ENCODE assay signal across 8 cellular contexts in genomic region chr7:82443044-82443800, GRCh38. TPM values are rescaled to one million over a fixed set of nuclear protein-coding genes. Genes with fewer than 3 reads are reported as not detected.
DNase-seq lines count a peak whose midpoint lies in the region; ATAC-seq and TF ChIP-seq lines count a peak whose summit lies in the region.

TSS of gene CACNA2D1 (minus strand) at chr7:82443777.

- H3K4me1 ChIP-seq in BE2C (peaks cover 14% of the 10 kb centered on the region), Peyer's patch (peaks cover 0 to 5% (median 1%) of the 10 kb centered on the region in 4 donors), lung (ENCODE audit: control insufficient read depth in 2 of 2, insufficient read depth in 2 of 2, low read length in 2 of 2) (peaks cover 0 to 5% of the 10 kb centered on the region in 2 donors), subcutaneous abdominal adipose tissue (ENCODE audit: control insufficient read depth in 5 of 5, insufficient read depth in 5 of 5, low read length in 5 of 5) (peaks cover 0 to 30% (median 19%) of the 10 kb centered on the region in 5 donors)

- peaks cover 6 to 34% of the 10 kb centered on the region in 2 donors for H3K27me3 Mint-ChIP-seq in effector memory CD8-positive, alpha-beta T cell

- peaks cover 3% of the 10 kb centered on the region for H3K36me3 Mint-ChIP-seq in effector memory CD8-positive, alpha-beta T cell (ENCODE audit: insufficient read depth)

- H3K4me1 Mint-ChIP-seq in effector memory CD8-positive, alpha-beta T cell (ENCODE audit: low read depth in 2 of 2): peaks cover 0 to 5% of the 10 kb centered on the region in 2 donors

- H3K4me3 ChIP-seq in BE2C (ENCODE audit: low read depth, low read length) (peak within 1 kb of the TSS; percentile 91), Peyer's patch (peak within 1 kb of the TSS; percentile 37 to 68 (median 54)), lung (peak within 1 kb of the TSS; percentile 63), subcutaneous abdominal adipose tissue (ENCODE audit: low read depth in 1 of 5, low read length in 5 of 5) (peak within 1 kb of the TSS; percentile 78 to 93 (median 85))

- no peaks in the 10 kb centered on the region for H3K27me3 ChIP-seq in BE2C
- H3K27me3 ChIP-seq in Peyer's patch: no peaks in the 10 kb centered on the region
- no peaks in the 10 kb centered on the region for H3K27me3 ChIP-seq in lung (ENCODE audit: control insufficient read depth, insufficient read depth)
- no peaks in the 10 kb centered on the region for H3K27me3 ChIP-seq in subcutaneous abdominal adipose tissue (ENCODE audit: control insufficient read depth in 5 of 5, insufficient read depth in 4 of 5, low read length in 5 of 5)

- no peak for ATAC-seq in effector memory CD8-positive, alpha-beta T cell (replicated peaks)
- ATAC-seq in lung (ENCODE audit: insufficient read depth, low FRiP score): peak; percentile 61
- no peak for ATAC-seq in HG03280 (IDR thresholded peaks at IDR 0.05; ENCODE audit: unreplicated experiment)
- ATAC-seq in HG03095 (IDR thresholded peaks at IDR 0.05; ENCODE audit: unreplicated experiment): no peak

- TF ChIP-seq CTCF in BE2C (IDR thresholded peaks at IDR 0.05; ENCODE audit: low read depth, low read length): no peak
- no peak for TF ChIP-seq CTCF in Peyer's patch (IDR thresholded peaks at IDR 0.05)
- TF ChIP-seq CTCF in lung (IDR thresholded peaks at IDR 0.05; ENCODE audit: control extremely low read depth, extremely low read depth): no peak

- H3K9ac ChIP-seq in subcutaneous abdominal adipose tissue (ENCODE audit: low read length in 5 of 5): peak within 1 kb of the TSS; percentile 70 to 84 (median 75)

- peak within 1 kb of the TSS; percentile 46 to 58 for H3K4me3 Mint-ChIP-seq in effector memory CD8-positive, alpha-beta T cell

- peaks cover 9% of the 10 kb centered on the region for H3K36me3 ChIP-seq in BE2C
- H3K36me3 ChIP-seq in Peyer's patch: no peaks in the 10 kb centered on the region
- no peaks in the 10 kb centered on the region for H3K36me3 ChIP-seq in lung (ENCODE audit: control insufficient read depth in 2 of 2, insufficient read depth in 2 of 2, low read length in 2 of 2)
- no peaks in the 10 kb centered on the region for H3K36me3 ChIP-seq in subcutaneous abdominal adipose tissue (ENCODE audit: control insufficient read depth in 5 of 5, insufficient read depth in 5 of 5, low read length in 5 of 5)

- peak within 1 kb of the TSS; percentile 64 to 89 (median 76) for H3K27ac ChIP-seq in Peyer's patch
- peak within 1 kb of the TSS; percentile 74 to 99 for H3K27ac ChIP-seq in lung (ENCODE audit: low read depth in 1 of 2, low read length in 1 of 2)
- peak within 1 kb of the TSS; percentile 89 for H3K27ac ChIP-seq in subcutaneous abdominal adipose tissue (ENCODE audit: low read depth, low read length)

- peak; percentile 59 for DNase-seq in BE2C
- DNase-seq in Peyer's patch: peak in 1 of 3 donors; percentile 51
- DNase-seq in effector memory CD8-positive, alpha-beta T cell: no peak
- DNase-seq in lung (ENCODE audit: low spot score): peak; percentile 31

- TF ChIP-seq POLR2A in GM19099 (IDR thresholded peaks at IDR 0.05; ENCODE audit: extremely low read depth, insufficient read length, low read depth): peak; percentile 7
- TF ChIP-seq POLR2A in Peyer's patch (IDR thresholded peaks at IDR 0.05): no peak

- H3K27ac Mint-ChIP-seq in effector memory CD8-positive, alpha-beta T cell: no peak within 1 kb of the TSS

- peaks cover 0 to 3% of the 10 kb centered on the region in 2 donors for H3K9me3 Mint-ChIP-seq in effector memory CD8-positive, alpha-beta T cell

- 0 to 1% methylated on average over 70 to 107 of the region's 107 CpGs for WGBS in lung, 2 donors

- H3K9me3 ChIP-seq in BE2C (no peaks in the 10 kb centered on the region), Peyer's patch (no peaks in the 10 kb centered on the region), lung (ENCODE audit: control insufficient read depth in 2 of 2, insufficient read depth in 1 of 2, low read length in 1 of 2) (no peaks in the 10 kb centered on the region), subcutaneous abdominal adipose tissue (ENCODE audit: control insufficient read depth in 5 of 5, low read length in 5 of 5) (no peaks in the 10 kb centered on the region)

RNA-seq across cellular contexts. Expression of gene CACNA2D1, which starts in this region (rescaled TPM):
- 32.6 TPM for polyA plus RNA-seq in BE2C (2012; ENCODE audit: insufficient read depth, insufficient read length, low read depth)
- total RNA-seq in Peyer's patch: 10 to 100 TPM in 2 of 4 donors, 1 to 10 TPM in 2; 5.5 to 85.0 (median 11.5) TPM
- total RNA-seq in lung: 10 to 100 TPM; 11.5 to 33.4 TPM
- polyA plus RNA-seq in lung: 1 to 10 TPM; 1.1 to 1.5 TPM

Comparison
In these comparisons a context has a peak if more than half of its experiments do, and no peak if none do; other contexts are left out.
1. DNase-seq: peak in BE2C (single experiment) and lung (single experiment); none in effector memory CD8-positive, alpha-beta T cell (0 of 3).
2. Peak in every context shown above with its lines, with median percentiles within 50 percentile points of each other: H3K4me3 ChIP-seq and H3K27ac ChIP-seq.